23 cellular contexts compared by ENCODE assay signal in genomic region chr1:228071839-228072657, GRCh38. TPM values are rescaled to one million over a fixed set of nuclear protein-coding genes. Genes with fewer than 3 reads are reported as not detected.
A peak's percentile ranks its signal among the peaks of the same experiment; 100 is the strongest.
DNase-seq lines count a peak whose midpoint lies in the region; ATAC-seq, FAIRE-seq and TF ChIP-seq lines count a peak whose summit lies in the region.
"Had no signal": no experiment of that assay in that cellular context is flagged by ENCODE, and none has a peak within 500 bp of the region (broad histone marks: within the 10 kb centered on the region; RNA-seq: fewer than 3 reads in every experiment).

No MANE protein-coding gene starts in this region.

- no peaks in the 10 kb centered on the region for H3K36me3 Mint-ChIP-seq in activated naive CD4-positive, alpha-beta T cell treated with anti-CD3 and anti-CD28 coated beads, Interleukin-2, amount 50 U/mL, for 72 hours
- H3K36me3 Mint-ChIP-seq in activated naive CD4-positive, alpha-beta T cell treated with anti-CD3 and anti-CD28 coated beads for 36 hours (ENCODE audit: low read depth): no peaks in the 10 kb centered on the region
- H3K36me3 Mint-ChIP-seq: CD8-positive, alpha-beta memory T cell had no signal

- 59 to 100% methylated on average over 2 to 7 of the region's 7 CpGs for WGBS in H1 (ENCODE audit: extremely low coverage in 1 of 2, insufficient coverage in 1 of 2, insufficient read length in 1 of 2, insufficient replicate concordance in 2 of 2, low coverage in 1 of 2, low lambda C conversion rate in 2 of 2, missing lambda C conversion rate in 1 of 2), 2 experiments

- H3K4me3 ChIP-seq in OCI-LY7 (ENCODE audit: low read depth, low read length, poor library complexity, severe bottlenecking) (no peak overlapping the region), H1 (ENCODE audit: extremely low read depth in 1 of 4, insufficient read depth in 2 of 4, low read depth in 3 of 4, low read length in 4 of 4) (no peak overlapping the region), upper lobe of right lung (no peak overlapping the region)
- H3K4me3 ChIP-seq: esophagus muscularis mucosa, Peyer's patch had no signal

- H3K4me3 Mint-ChIP-seq in activated naive CD4-positive, alpha-beta T cell treated with anti-CD3 and anti-CD28 coated beads for 36 hours: no peak overlapping the region
- H3K4me3 Mint-ChIP-seq: activated CD4-positive, alpha-beta T cell treated with anti-CD3 and anti-CD28 coated beads, Interleukin-2, amount 10 ng/mL, durations not matched to agents 24 days and 14 days; CD8-positive, alpha-beta memory T cell; central memory CD8-positive, alpha-beta T cell had no signal

- H4K91ac ChIP-seq in H1 (replicated peaks; ENCODE audit: insufficient read length, low read length): no peak overlapping the region

- no peak overlapping the region for H2BK5ac ChIP-seq in H1 (ENCODE audit: low read depth, low read length)

- H2BK120ac ChIP-seq in H1 (replicated peaks; ENCODE audit: low read depth, low read length): no peak overlapping the region

- H3K27ac Mint-ChIP-seq in activated naive CD4-positive, alpha-beta T cell treated with anti-CD3 and anti-CD28 coated beads, Interleukin-2, amount 50 U/mL, for 72 hours: no peak overlapping the region
- H3K27ac Mint-ChIP-seq in activated naive CD4-positive, alpha-beta T cell treated with anti-CD3 and anti-CD28 coated beads for 36 hours: no peak overlapping the region
- H3K27ac Mint-ChIP-seq: activated CD4-positive, alpha-beta T cell treated with anti-CD3 and anti-CD28 coated beads, Interleukin-2, amount 10 ng/mL, durations not matched to agents 24 days and 14 days; CD8-positive, alpha-beta memory T cell had no signal

- POLR2A ChIA-PET in OCI-LY7 (lab: Charles Lee): no interaction called here
- POLR2A ChIA-PET in H1 (lab: Charles Lee; ENCODE audit: partially characterized antibody): no interaction called here

- H3K23ac ChIP-seq in H1 (ENCODE audit: insufficient read length): no peak overlapping the region

- peaks cover 26% of the 10 kb centered on the region; the same call in 1 of the 2 replicates for H3K23me2 ChIP-seq in H1 (ENCODE audit: low read depth, low read length)

- H2BK20ac ChIP-seq in H1 (ENCODE audit: low read length): no peak overlapping the region

- no peak for TF ChIP-seq EP300 in H1 (IDR thresholded peaks at IDR 0.05; ENCODE audit: borderline replicate concordance in 1 of 2, low read depth in 2 of 2, low read length in 2 of 2)

- peak; percentile 22 to 37 for ATAC-seq in activated naive CD4-positive, alpha-beta T cell treated with anti-CD3 and anti-CD28 coated beads, Interleukin-2, amount 50 U/mL, for 72 hours
- no peak for ATAC-seq in upper lobe of right lung
- no peak for ATAC-seq in HG03354 (IDR thresholded peaks at IDR 0.05; ENCODE audit: poor library complexity, severe bottlenecking, unreplicated experiment)

- FAIRE-seq in H1 (lab: Jason Lieb, UNC): no peak
- FAIRE-seq: TTC549 had no signal

- H3K14ac ChIP-seq in H1 (ENCODE audit: insufficient read length): no peak overlapping the region

- no peaks in the 10 kb centered on the region; the same call in 1 of the 2 replicates for H4K20me1 ChIP-seq in OCI-LY7 (ENCODE audit: insufficient read depth, low read length)
- H4K20me1 ChIP-seq in H1 (replicated peaks in 1 of 2; ENCODE audit: control insufficient read depth in 1 of 2, insufficient read depth in 2 of 2, low read length in 2 of 2): peaks cover 2 to 21% of the 10 kb centered on the region in 2 experiments

- H3K27ac ChIP-seq in OCI-LY7 (ENCODE audit: low read depth, low read length, poor library complexity, severe bottlenecking): no peak overlapping the region
- no peak overlapping the region for H3K27ac ChIP-seq in H1 (ENCODE audit: low read depth, low read length)
- no peak overlapping the region for H3K27ac ChIP-seq in upper lobe of right lung
- H3K27ac ChIP-seq: esophagus muscularis mucosa, Peyer's patch had no signal

- H4K8ac ChIP-seq in H1 (ENCODE audit: extremely low read depth, insufficient read depth, low read length): no peak overlapping the region; the same call in 1 of the 2 replicates

- no peak overlapping the region for H2AFZ ChIP-seq in OCI-LY7 (ENCODE audit: low read length)
- H2AFZ ChIP-seq in H1 (ENCODE audit: low read length): no peak overlapping the region

- BruUV-seq in OCI-LY7 (replicated peaks; lab: Mats Ljungman, UMichigan): no TSS peak

- no peak overlapping the region for H2BK15ac ChIP-seq in H1 (ENCODE audit: low read length)

- no peaks in the 10 kb centered on the region for H3K9me2 ChIP-seq in OCI-LY7 (ENCODE audit: insufficient read depth, low read length)

- no peak overlapping the region for H2AK5ac ChIP-seq in H1 (ENCODE audit: low read depth, low read length)

- TF ChIP-seq POLR2A in H1 (IDR thresholded peaks at IDR 0.05; ENCODE audit: control extremely low read depth in 1 of 2, low read depth in 2 of 2, low read length in 2 of 2): no peak

- intact Hi-C loops in activated naive CD4-positive, alpha-beta T cell treated with anti-CD3 and anti-CD28 coated beads for 36 hours (cut with micrococcal nuclease): no loop called here
- intact Hi-C loops in OCI-LY7 (cut with micrococcal nuclease; ENCODE audit: unreplicated experiment) (loop anchor here (2.0 kb wide), 1 partner anchor 73 kb away; no protein-coding TSS in a partner anchor), upper lobe of right lung (cut with DNase I) (no loop called here)

- DNase-seq in activated naive CD4-positive, alpha-beta T cell treated with anti-CD3 and anti-CD28 coated beads, Interleukin-2, amount 50 U/mL, for 72 hours (ENCODE audit: low spot score in 2 of 2): peak in 1 of 2 donors; percentile 46
- DNase-seq in activated naive CD4-positive, alpha-beta T cell treated with anti-CD3 and anti-CD28 coated beads for 36 hours: no peak
- no peak for DNase-seq in OCI-LY7 (ENCODE audit: low spot score)
- DNase-seq in H1 (ENCODE audit: low read depth in 1 of 2, low spot score in 2 of 2): no peak
- peak; percentile 36 for DNase-seq in upper lobe of right lung
- no peak for DNase-seq in NCI-H146 (lab: John Stamatoyannopoulos, UW)
- DNase-seq in hepatic stellate cell (ENCODE audit: low spot score): no peak
- DNase-seq: activated CD4-positive, alpha-beta T cell treated with anti-CD3 and anti-CD28 coated beads, Interleukin-2, amount 10 ng/mL, durations not matched to agents 24 days and 14 days; activated T-cell treated with anti-CD3 and anti-CD28 coated beads, Interleukin-2, amount 50 U/mL, for 1 hour; amniotic stem cell; NCI-H1092 treated with DMSO at 0.1 percent for 48 hours; NCI-H2171 treated with DMSO at 0.1 percent for 48 hours; NCI-H82; nucleus accumbens; retina; stimulated activated naive CD4-positive, alpha-beta T cell treated with Interleukin-2 at 50 U/mL for 16 hours; trophoblast cell had no signal

- H3K79me2 ChIP-seq in OCI-LY7 (ENCODE audit: insufficient read depth, low read depth, low read length) (no peaks in the 10 kb centered on the region), H1 (ENCODE audit: control insufficient read depth in 1 of 2, insufficient read depth in 2 of 2, low read length in 2 of 2) (no peaks in the 10 kb centered on the region)

- no peak overlapping the region for H2BK12ac ChIP-seq in H1 (ENCODE audit: low read depth, low read length)

- no peak overlapping the region for H3K9ac ChIP-seq in H1 (replicated peaks in 1 of 4; ENCODE audit: extremely low read depth in 1 of 4, low read depth in 3 of 4, low read length in 3 of 4)

- H3K4me2 ChIP-seq in OCI-LY7 (ENCODE audit: low read length) (no peak overlapping the region), H1 (ENCODE audit: insufficient read depth in 1 of 2, low read depth in 2 of 2, low read length in 2 of 2) (no peak overlapping the region)

- no peak overlapping the region for H3K56ac ChIP-seq in H1 (replicated peaks; ENCODE audit: insufficient read length, low read depth, low read length)

- H3K4ac ChIP-seq in H1 (replicated peaks; ENCODE audit: insufficient read length, low read depth, low read length): no peak overlapping the region

- H3K18ac ChIP-seq in H1 (ENCODE audit: extremely low read depth, low read length): no peak overlapping the region

- no peaks in the 10 kb centered on the region for H3K9me3 Mint-ChIP-seq in activated naive CD4-positive, alpha-beta T cell treated with anti-CD3 and anti-CD28 coated beads, Interleukin-2, amount 50 U/mL, for 72 hours
- H3K9me3 Mint-ChIP-seq in activated naive CD4-positive, alpha-beta T cell treated with anti-CD3 and anti-CD28 coated beads for 36 hours: no peaks in the 10 kb centered on the region
- H3K9me3 Mint-ChIP-seq: activated CD4-positive, alpha-beta T cell treated with anti-CD3 and anti-CD28 coated beads, Interleukin-2, amount 10 ng/mL, durations not matched to agents 24 days and 14 days; CD8-positive, alpha-beta memory T cell; central memory CD8-positive, alpha-beta T cell had no signal

- CTCF ChIA-PET in activated naive CD4-positive, alpha-beta T cell treated with anti-CD3 and anti-CD28 coated beads for 36 hours (lab: Charles Lee): no interaction called here
- CTCF ChIA-PET in OCI-LY7 (lab: Charles Lee; ENCODE audit: unreplicated experiment): no interaction called here
- CTCF ChIA-PET in H1 (lab: Charles Lee; ENCODE audit: partially characterized antibody): interaction anchor here (2.0 to 6.2 kb wide), 3 partner anchors 11 to 68 kb away, joined by 8 to 115 read pairs (median 14); partner anchors contain the start of gene WNT3A

- H3K79me1 ChIP-seq in H1 (ENCODE audit: low read depth, low read length): no peaks in the 10 kb centered on the region

- H3K9me3 ChIP-seq in OCI-LY7 (ENCODE audit: low read length) (no peaks in the 10 kb centered on the region), H1 (ENCODE audit: insufficient read depth in 2 of 2, low read depth in 1 of 2, low read length in 1 of 2) (no peaks in the 10 kb centered on the region), upper lobe of right lung (no peaks in the 10 kb centered on the region)
- H3K9me3 ChIP-seq: esophagus muscularis mucosa, Peyer's patch had no signal

- peaks cover 24 to 90% (median 85%) of the 10 kb centered on the region in 4 experiments for H3K27me3 ChIP-seq in H1 (replicated peaks in 1 of 4; ENCODE audit: control insufficient read depth in 3 of 4, extremely low read depth in 1 of 4, insufficient read depth in 3 of 4, low read length in 3 of 4)
- H3K27me3 ChIP-seq in upper lobe of right lung: peaks cover 4% of the 10 kb centered on the region
- H3K27me3 ChIP-seq: Peyer's patch had no signal

- no peak for TF ChIP-seq RAD21 in H1 (IDR thresholded peaks at IDR 0.05 in 1 of 2, conservative IDR thresholded peaks at IDR 0.05 in 1 of 2; ENCODE audit: low read depth in 2 of 2, low read length in 2 of 2)

- peak; percentile 33; the same call in 1 of the 2 replicates for TF ChIP-seq CTCF in OCI-LY7 (conservative IDR thresholded peaks at IDR 0.05; ENCODE audit: low read length)
- TF ChIP-seq CTCF in H1 (IDR thresholded peaks at IDR 0.05; ENCODE audit: control extremely low read depth in 1 of 3, insufficient read depth in 1 of 3, low read depth in 1 of 3, low read length in 3 of 3): peak in 1 of 3 experiments; percentile 21; a peak in 2 of 4 replicates
- no peak for TF ChIP-seq CTCF in upper lobe of right lung (IDR thresholded peaks at IDR 0.05)

- no peak overlapping the region for H4K5ac ChIP-seq in H1 (ENCODE audit: insufficient read length, low read depth, low read length)

- no peaks in the 10 kb centered on the region for H3K36me3 ChIP-seq in OCI-LY7 (ENCODE audit: insufficient read depth, low read length)
- H3K36me3 ChIP-seq in H1 (ENCODE audit: control insufficient read depth in 2 of 4, insufficient read depth in 4 of 4, low read length in 3 of 4): no peaks in the 10 kb centered on the region
- no peaks in the 10 kb centered on the region for H3K36me3 ChIP-seq in upper lobe of right lung
- H3K36me3 ChIP-seq: esophagus muscularis mucosa, Peyer's patch had no signal

- H3K4me1 ChIP-seq in OCI-LY7 (ENCODE audit: insufficient read depth, low read length, poor library complexity, severe bottlenecking) (no peaks in the 10 kb centered on the region), H1 (replicated peaks in 1 of 4; ENCODE audit: control insufficient read depth in 3 of 4, insufficient read depth in 4 of 4, low read length in 3 of 4) (peaks cover 0 to 8% (median 0%) of the 10 kb centered on the region in 4 experiments; a peak in 2 of 7 replicates), upper lobe of right lung (no peaks in the 10 kb centered on the region)
- H3K4me1 ChIP-seq: esophagus muscularis mucosa, Peyer's patch had no signal

- no peaks in the 10 kb centered on the region for H3K4me1 Mint-ChIP-seq in activated naive CD4-positive, alpha-beta T cell treated with anti-CD3 and anti-CD28 coated beads for 36 hours (ENCODE audit: low read depth)
- H3K4me1 Mint-ChIP-seq: activated CD4-positive, alpha-beta T cell treated with anti-CD3 and anti-CD28 coated beads, Interleukin-2, amount 10 ng/mL, durations not matched to agents 24 days and 14 days had no signal

- no peaks in the 10 kb centered on the region for H3K27me3 Mint-ChIP-seq in activated naive CD4-positive, alpha-beta T cell treated with anti-CD3 and anti-CD28 coated beads for 36 hours (ENCODE audit: low read depth)

RNA-seq across cellular contexts. Expression of gene ARF1, which starts 10.5 kb away (rescaled TPM):
- total RNA-seq in activated naive CD4-positive, alpha-beta T cell treated with anti-CD3 and anti-CD28 coated beads, Interleukin-2, amount 50 U/mL, for 72 hours: 100 to 1,000 TPM; 308 to 333 TPM
- 100 to 1,000 TPM; 346 to 358 TPM for total RNA-seq in activated naive CD4-positive, alpha-beta T cell treated with anti-CD3 and anti-CD28 coated beads for 36 hours
- total RNA-seq in OCI-LY7 (2014; rRNA removed; shearing (Covaris generic)): 125 and 163 TPM in 2 replicates
- total RNA-seq in OCI-LY7 (2022): 311 and 322 TPM in 2 replicates
- total RNA-seq in H1 (2021; fragmentation: NEBNext Ultra II Directional; extraction: Animal tissue kit (Norgen Biotek cat#: 25700)): 265 and 267 TPM in 2 replicates
- 471 and 606 TPM in 2 replicates for polyA plus RNA-seq in H1 (2011; rRNA removed)
- polyA plus RNA-seq in H1 (2011; cell fraction: cytosol; rRNA removed): 441 TPM
- 308 TPM for polyA plus RNA-seq in H1 (2011; cell fraction: nucleus; rRNA removed)
- polyA plus RNA-seq in H1 (2012, experiment 1 of 2): 315 to 344 TPM (median 336 TPM) in 4 replicates
- polyA plus RNA-seq in H1 (2012, experiment 2 of 2): 366 TPM
- polyA plus RNA-seq in H1 (2013, experiment 1 of 2): 193 TPM
- 197 TPM for polyA plus RNA-seq in H1 (2013, experiment 2 of 2)
- 359 and 424 TPM in 2 replicates for polyA minus RNA-seq in H1 (2011; rRNA and poly(A)+ RNA removed)
- 253 TPM for polyA minus RNA-seq in H1 (2011; cell fraction: cytosol; rRNA and poly(A)+ RNA removed)
- 129 TPM for polyA minus RNA-seq in H1 (2011; cell fraction: nucleus; rRNA and poly(A)+ RNA removed)
- total RNA-seq in upper lobe of right lung: 397 TPM

RNA-seq across cellular contexts. Expression of gene C1orf35, which starts 31.1 kb away (rescaled TPM):
- 10 to 100 TPM; 17.6 to 19.4 TPM for total RNA-seq in activated naive CD4-positive, alpha-beta T cell treated with anti-CD3 and anti-CD28 coated beads, Interleukin-2, amount 50 U/mL, for 72 hours
- 10 to 100 TPM; 14.5 to 16.2 TPM for total RNA-seq in activated naive CD4-positive, alpha-beta T cell treated with anti-CD3 and anti-CD28 coated beads for 36 hours
- 33.3 and 33.4 TPM in 2 replicates for total RNA-seq in OCI-LY7 (2014; rRNA removed; shearing (Covaris generic))
- 30.7 and 32.2 TPM in 2 replicates for total RNA-seq in OCI-LY7 (2022)
- total RNA-seq in H1 (2021; fragmentation: NEBNext Ultra II Directional; extraction: Animal tissue kit (Norgen Biotek cat#: 25700)): 19.9 and 22.5 TPM in 2 replicates
- 18.6 and 28.5 TPM in 2 replicates for polyA plus RNA-seq in H1 (2011; rRNA removed)
- 23.7 TPM for polyA plus RNA-seq in H1 (2011; cell fraction: cytosol; rRNA removed)
- 41.3 TPM for polyA plus RNA-seq in H1 (2011; cell fraction: nucleus; rRNA removed)
- polyA plus RNA-seq in H1 (2012, experiment 1 of 2): 15.0 to 30.9 TPM (median 25.2 TPM) in 4 replicates
- polyA plus RNA-seq in H1 (2012, experiment 2 of 2): 17.1 TPM
- 26.2 TPM for polyA plus RNA-seq in H1 (2013, experiment 1 of 2)
- 25.8 TPM for polyA plus RNA-seq in H1 (2013, experiment 2 of 2)
- 1.3 and 1.4 TPM in 2 replicates for polyA minus RNA-seq in H1 (2011; rRNA and poly(A)+ RNA removed)
- polyA minus RNA-seq in H1 (2011; cell fraction: cytosol; rRNA and poly(A)+ RNA removed): 4.6 TPM
- 5.5 TPM for polyA minus RNA-seq in H1 (2011; cell fraction: nucleus; rRNA and poly(A)+ RNA removed)
- 12.5 TPM for total RNA-seq in upper lobe of right lung

RNA-seq across cellular contexts. Expression of gene MRPL55, which starts 37.1 kb away (rescaled TPM):
- total RNA-seq in activated naive CD4-positive, alpha-beta T cell treated with anti-CD3 and anti-CD28 coated beads, Interleukin-2, amount 50 U/mL, for 72 hours: 10 to 100 TPM; 50.6 to 52.5 TPM
- total RNA-seq in activated naive CD4-positive, alpha-beta T cell treated with anti-CD3 and anti-CD28 coated beads for 36 hours: 10 to 100 TPM; 45.5 TPM
- total RNA-seq in OCI-LY7 (2014; rRNA removed; shearing (Covaris generic)): 92.8 and 99.5 TPM in 2 replicates
- 46.3 and 50.0 TPM in 2 replicates for total RNA-seq in OCI-LY7 (2022)
- total RNA-seq in H1 (2021; fragmentation: NEBNext Ultra II Directional; extraction: Animal tissue kit (Norgen Biotek cat#: 25700)): 59.0 and 62.7 TPM in 2 replicates
- 244 and 249 TPM in 2 replicates for polyA plus RNA-seq in H1 (2011; rRNA removed)
- polyA plus RNA-seq in H1 (2011; cell fraction: cytosol; rRNA removed): 186 TPM
- polyA plus RNA-seq in H1 (2011; cell fraction: nucleus; rRNA removed): 157 TPM
- polyA plus RNA-seq in H1 (2012, experiment 1 of 2): 31.0 to 91.5 TPM (median 85.9 TPM) in 4 replicates
- polyA plus RNA-seq in H1 (2012, experiment 2 of 2): 110 TPM
- 72.3 TPM for polyA plus RNA-seq in H1 (2013, experiment 1 of 2)
- 69.2 TPM for polyA plus RNA-seq in H1 (2013, experiment 2 of 2)
- polyA minus RNA-seq in H1 (2011; rRNA and poly(A)+ RNA removed): 30.6 and 36.8 TPM in 2 replicates
- 38.5 TPM for polyA minus RNA-seq in H1 (2011; cell fraction: cytosol; rRNA and poly(A)+ RNA removed)
- polyA minus RNA-seq in H1 (2011; cell fraction: nucleus; rRNA and poly(A)+ RNA removed): 46.7 TPM
- total RNA-seq in upper lobe of right lung: 39.9 TPM

Comparison
In these comparisons a context has a peak if more than half of its experiments do, and no peak if none do; other contexts are left out.
1. ATAC-seq: peak in activated naive CD4-positive, alpha-beta T cell treated with anti-CD3 and anti-CD28 coated beads, Interleukin-2, amount 50 U/mL, for 72 hours (2 of 2); none in upper lobe of right lung (single experiment) and HG03354 (single experiment).